Comparison of ENCODE assay signal across 21 cellular contexts in the genomic region with DNA sequence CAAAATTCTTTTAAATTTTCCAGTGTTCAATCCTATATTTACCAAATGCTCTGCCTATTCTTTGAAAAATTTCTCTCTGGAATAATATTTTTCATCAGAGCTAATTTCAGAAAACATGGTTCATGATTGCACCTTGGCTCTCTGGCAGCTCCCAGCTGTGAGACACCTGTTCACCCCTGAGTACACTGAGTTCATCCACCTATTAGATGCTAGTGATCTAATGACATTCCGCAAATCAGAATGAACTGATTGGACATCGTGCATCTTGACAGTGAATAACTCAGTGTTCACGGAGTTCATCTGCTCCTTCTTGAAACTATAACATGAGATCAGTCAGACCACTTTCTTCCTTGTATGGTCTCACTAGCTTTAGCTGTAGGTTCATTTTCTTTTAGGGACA. TPM values are rescaled to one million over a fixed set of nuclear protein-coding genes. Genes with fewer than 3 reads are reported as not detected.
A peak's percentile ranks its signal among the peaks of the same experiment; 100 is the strongest.
DNase-seq lines count a peak whose midpoint lies in the region; TF ChIP-seq lines count a peak whose summit lies in the region.
"Had no signal": no experiment of that assay in that cellular context is flagged by ENCODE, and none has a peak within 500 bp of the region (broad histone marks: within the 10 kb centered on the region; RNA-seq: fewer than 3 reads in every experiment).

No MANE protein-coding gene starts in this region.

- H3K9me3 Mint-ChIP-seq in activated naive CD4-positive, alpha-beta T cell treated with anti-CD3 and anti-CD28 coated beads, Interleukin-2, amount 50 U/mL, for 24 hours = no peaks in the 10 kb centered on the region
- no peaks in the 10 kb centered on the region for H3K9me3 Mint-ChIP-seq in mesothelial cell of epicardium
- H3K9me3 Mint-ChIP-seq: CD8-positive, alpha-beta T cell; H9 had no signal

- H3K79me2 ChIP-seq in trophoblast cell (ENCODE audit: control insufficient read depth, insufficient read depth, low read length, poor library complexity) (peaks cover 8% of the 10 kb centered on the region), mesendoderm (ENCODE audit: control insufficient read depth, insufficient read depth, low read length) (peaks cover 8% of the 10 kb centered on the region)

- no peak overlapping the region for H3K14ac ChIP-seq in trophoblast cell (ENCODE audit: low read length)

- no peak overlapping the region for H3K4me3 ChIP-seq in trophoblast cell (ENCODE audit: low read depth, low read length)
- no peak overlapping the region for H3K4me3 ChIP-seq in mesendoderm (ENCODE audit: low read length)
- H3K4me3 ChIP-seq: BLaER1, GM12878, GM23338 had no signal

- H4K91ac ChIP-seq in trophoblast cell (ENCODE audit: low read depth, low read length) = no peak overlapping the region

- H2BK120ac ChIP-seq in trophoblast cell (ENCODE audit: insufficient read depth, low read length, poor library complexity) = no peak overlapping the region
- H2BK120ac ChIP-seq in mesendoderm (ENCODE audit: low read depth, low read length) = no peak overlapping the region

- no peak overlapping the region for H3K18ac ChIP-seq in trophoblast cell (ENCODE audit: low read length)
- no peak overlapping the region for H3K18ac ChIP-seq in mesendoderm (ENCODE audit: low read length)

- H3K27ac Mint-ChIP-seq in activated naive CD4-positive, alpha-beta T cell treated with anti-CD3 and anti-CD28 coated beads, Interleukin-2, amount 50 U/mL, for 24 hours = peak overlapping the region; percentile 70
- H3K27ac Mint-ChIP-seq in mesothelial cell of epicardium = no peak overlapping the region
- H3K27ac Mint-ChIP-seq: B cell; CD4-positive, CD25-positive, alpha-beta regulatory T cell; CD8-positive, alpha-beta T cell; GM23338; H9 had no signal

- H3K9me3 ChIP-seq in trophoblast cell (ENCODE audit: insufficient read depth, low read depth, low read length) = no peaks in the 10 kb centered on the region
- H3K9me3 ChIP-seq: BLaER1, Caco-2 had no signal

- no peak overlapping the region for H4K8ac ChIP-seq in trophoblast cell (ENCODE audit: low read depth, low read length)
- H4K8ac ChIP-seq in mesendoderm (ENCODE audit: low read depth, low read length) = no peak overlapping the region

- no peak for TF ChIP-seq CTCF in mesothelial cell of epicardium (IDR thresholded peaks at IDR 0.05; ENCODE audit: unreplicated experiment)

- H3K4me1 ChIP-seq in trophoblast cell (ENCODE audit: control insufficient read depth in 1 of 2, insufficient read depth in 2 of 2, low read length in 2 of 2) (no peaks in the 10 kb centered on the region), mesendoderm (ENCODE audit: control insufficient read depth, low read depth, low read length) (no peaks in the 10 kb centered on the region)
- H3K4me1 ChIP-seq: Caco-2 had no signal

- no peak overlapping the region for H2BK5ac ChIP-seq in trophoblast cell (ENCODE audit: low read depth, low read length, poor library complexity)
- no peak overlapping the region for H2BK5ac ChIP-seq in mesendoderm (ENCODE audit: low read length)

- no peak overlapping the region for H4K5ac ChIP-seq in mesendoderm (ENCODE audit: low read length)

- H3K27me3 Mint-ChIP-seq in activated naive CD4-positive, alpha-beta T cell treated with anti-CD3 and anti-CD28 coated beads, Interleukin-2, amount 50 U/mL, for 24 hours = peaks cover 2% of the 10 kb centered on the region
- peaks cover 12% of the 10 kb centered on the region for H3K27me3 Mint-ChIP-seq in mesothelial cell of epicardium (ENCODE audit: low read depth)

- H3K23ac ChIP-seq in trophoblast cell (ENCODE audit: low read length) (no peak overlapping the region), mesendoderm (ENCODE audit: low read length) (no peak overlapping the region)

- DNase-seq in NCI-H1417 (lab: John Stamatoyannopoulos, UW) (peak in 2 of 3 experiments; percentile 8 to 29), NCI-H1417 treated with DMSO at 0.1 percent for 48 hours (lab: John Stamatoyannopoulos, UW) (no peak), cerebellar nuclear complex (lab: John Stamatoyannopoulos, UW) (peak; percentile 30 to 67), trophoblast cell (no peak), mesothelial cell of epicardium (ENCODE audit: low spot score in 2 of 2, unreplicated experiment in 2 of 2) (no peak), mesendoderm (no peak)
- DNase-seq in activated naive CD4-positive, alpha-beta T cell treated with anti-CD3 and anti-CD28 coated beads, Interleukin-2, amount 50 U/mL, for 16 hours = no peak
- DNase-seq: Caco-2; CD4-positive, CD25-positive, alpha-beta regulatory T cell; CD8-positive, alpha-beta T cell; DMS153; DND-41; GDM1; H9 had no signal

- no peak overlapping the region for H3K27ac ChIP-seq in trophoblast cell (ENCODE audit: low read depth, low read length)
- no peak overlapping the region for H3K27ac ChIP-seq in mesendoderm (ENCODE audit: low read depth, low read length)
- H3K27ac ChIP-seq: 22Rv1, BLaER1, C4-2B had no signal

- H3K4ac ChIP-seq in trophoblast cell (ENCODE audit: low read depth, low read length) (no peak overlapping the region), mesendoderm (ENCODE audit: low read depth, low read length) (no peak overlapping the region)

- H3K4me3 Mint-ChIP-seq in activated naive CD4-positive, alpha-beta T cell treated with anti-CD3 and anti-CD28 coated beads, Interleukin-2, amount 50 U/mL, for 24 hours = no peak overlapping the region
- H3K4me3 Mint-ChIP-seq in mesothelial cell of epicardium = no peak overlapping the region
- H3K4me3 Mint-ChIP-seq: B cell; CD8-positive, alpha-beta T cell; GM23338; H9 had no signal

- H3K4me2 ChIP-seq in trophoblast cell (ENCODE audit: low read length) = no peak overlapping the region
- H3K4me2 ChIP-seq in mesendoderm (ENCODE audit: low read length) = no peak overlapping the region
- H3K4me2 ChIP-seq: BLaER1, GM23338 had no signal

- H2BK12ac ChIP-seq in trophoblast cell (ENCODE audit: low read length) = no peak overlapping the region

- no peak overlapping the region for H3K56ac ChIP-seq in mesendoderm (ENCODE audit: low read length)

- H3K27me3 ChIP-seq in trophoblast cell (ENCODE audit: insufficient read depth, low read length) = no peaks in the 10 kb centered on the region
- no peaks in the 10 kb centered on the region for H3K27me3 ChIP-seq in mesendoderm (ENCODE audit: insufficient read depth, low read length, poor library complexity)
- H3K27me3 ChIP-seq: BLaER1 had no signal

- H3K9ac ChIP-seq in trophoblast cell (ENCODE audit: low read length) = peak overlapping the region; percentile 53
- no peak overlapping the region for H3K9ac ChIP-seq in mesendoderm (ENCODE audit: low read length)
- H3K9ac ChIP-seq: BLaER1 had no signal

- no peaks in the 10 kb centered on the region for H3K36me3 Mint-ChIP-seq in activated naive CD4-positive, alpha-beta T cell treated with anti-CD3 and anti-CD28 coated beads, Interleukin-2, amount 50 U/mL, for 24 hours
- no peaks in the 10 kb centered on the region for H3K36me3 Mint-ChIP-seq in mesothelial cell of epicardium

- H2BK15ac ChIP-seq in mesendoderm (replicated peaks; ENCODE audit: low read depth) = no peak overlapping the region

- H4K12ac ChIP-seq in trophoblast cell (ENCODE audit: low read depth, low read length) = no peak overlapping the region

- H2AK5ac ChIP-seq in trophoblast cell (ENCODE audit: low read length) (no peak overlapping the region), mesendoderm (ENCODE audit: low read length) (no peak overlapping the region)

- peaks cover 27% of the 10 kb centered on the region for H3K4me1 Mint-ChIP-seq in activated naive CD4-positive, alpha-beta T cell treated with anti-CD3 and anti-CD28 coated beads, Interleukin-2, amount 50 U/mL, for 24 hours
- H3K4me1 Mint-ChIP-seq in mesothelial cell of epicardium = peaks cover 11% of the 10 kb centered on the region

- H3K36me3 ChIP-seq in trophoblast cell (ENCODE audit: control insufficient read depth in 1 of 2, insufficient read depth in 2 of 2, low read length in 2 of 2) = no peaks in the 10 kb centered on the region
- no peaks in the 10 kb centered on the region for H3K36me3 ChIP-seq in mesendoderm (ENCODE audit: control insufficient read depth, insufficient read depth, low read length)
- H3K36me3 ChIP-seq: BLaER1 had no signal

- no peak overlapping the region for H2AFZ ChIP-seq in trophoblast cell (ENCODE audit: insufficient read depth, low read length, poor library complexity)
- H2AFZ ChIP-seq: GM23338 had no signal

- H3K79me1 ChIP-seq in trophoblast cell (ENCODE audit: low read length) = peaks cover 9% of the 10 kb centered on the region
- no peaks in the 10 kb centered on the region for H3K79me1 ChIP-seq in mesendoderm (ENCODE audit: low read length)

- WGBS in trophoblast cell (ENCODE audit: extremely low coverage, insufficient coverage, insufficient read length) = no CpG with 5 or more reads among the region's 3 CpGs
- WGBS in mesendoderm (ENCODE audit: extremely low coverage, insufficient coverage, low lambda C conversion rate) = no CpG with 5 or more reads among the region's 3 CpGs

RNA-seq across cellular contexts. Expression of a gene that starts 3.9 kb away (rescaled TPM):
- polyA plus RNA-seq in trophoblast cell (2013) = 6.0 and 6.7 TPM in 2 replicates
- total RNA-seq in mesothelial cell of epicardium = 25.1 to 27.0 TPM (median 25.3 TPM) in 3 replicates
- 12.0 TPM for polyA plus RNA-seq in mesendoderm (2013, experiment 1 of 2)
- 11.9 TPM for polyA plus RNA-seq in mesendoderm (2013, experiment 2 of 2)

Comparison
In these comparisons a context has a peak if more than half of its experiments do, and no peak if none do; other contexts are left out.
1. DNase-seq: peak in NCI-H1417 (2 of 3) and cerebellar nuclear complex (2 of 2); none in NCI-H1417 treated with DMSO at 0.1 percent for 48 hours (single experiment), activated naive CD4-positive, alpha-beta T cell treated with anti-CD3 and anti-CD28 coated beads, Interleukin-2, amount 50 U/mL, for 16 hours (single experiment), trophoblast cell (0 of 2), mesothelial cell of epicardium (0 of 2) and mesendoderm (single experiment).